In genomic region chr19:15114153-15114540, GRCh38 we compare ENCODE assay signal across 13 cellular contexts. TPM values are rescaled to one million over a fixed set of nuclear protein-coding genes. Genes with fewer than 3 reads are reported as not detected.
DNase-seq lines count a peak whose midpoint lies in the region; ATAC-seq and TF ChIP-seq lines count a peak whose summit lies in the region.
"Had no signal": no experiment of that assay in that cellular context is flagged by ENCODE, and none has a peak within 500 bp of the region (broad histone marks: within the 10 kb centered on the region; RNA-seq: fewer than 3 reads in every experiment).

No MANE protein-coding gene starts in this region.

- ATAC-seq in effector memory CD8-positive, alpha-beta T cell (replicated peaks): no peak
- ATAC-seq: activated CD4-positive, CD25-positive, alpha-beta regulatory T cell treated with anti-CD3 and anti-CD28 coated beads, Interleukin-2, amount 50 U/mL, for 24 hours; T-cell had no signal

- intact Hi-C loops in MCF 10A (cut with micrococcal nuclease): no loop called here
- intact Hi-C loops in breast epithelium (cut with DNase I; ENCODE audit: low total_unique reads): no loop called here
- intact Hi-C loops in testis (cut with DNase I; ENCODE audit: low total_unique reads): no loop called here

- H3K4me1 Mint-ChIP-seq in MCF 10A (ENCODE audit: insufficient read depth, unreplicated experiment): no peaks in the 10 kb centered on the region
- H3K4me1 Mint-ChIP-seq in effector memory CD8-positive, alpha-beta T cell (ENCODE audit: low read depth in 2 of 2): peaks cover 0 to 3% of the 10 kb centered on the region in 2 donors
- H3K4me1 Mint-ChIP-seq: T-cell had no signal

- no TSS peak for BruUV-seq in MCF 10A (replicated peaks; lab: Mats Ljungman, UMichigan)

- peaks cover 43% of the 10 kb centered on the region for H3K36me3 Mint-ChIP-seq in MCF 10A (ENCODE audit: insufficient read depth, unreplicated experiment)
- H3K36me3 Mint-ChIP-seq in effector memory CD8-positive, alpha-beta T cell (ENCODE audit: insufficient read depth): peaks cover 16% of the 10 kb centered on the region

- H3K4me3 ChIP-seq in breast epithelium: no peak overlapping the region
- no peak overlapping the region for H3K4me3 ChIP-seq in foreskin fibroblast (ENCODE audit: low read depth in 1 of 2, low read length in 2 of 2)
- peak overlapping the region; percentile 36 to 56 for H3K4me3 ChIP-seq in testis

- CTCF ChIA-PET in MCF 10A (lab: Yijun Ruan, JAX): interaction anchor here (0.6 kb wide), 1 partner anchor 13 kb away, joined by 3 read pairs; no protein-coding TSS in a partner anchor

- DNase-seq in MCF 10A (ENCODE audit: unreplicated experiment) (peak; percentile 36), breast epithelium (ENCODE audit: low spot score in 2 of 2) (no peak), amniotic epithelial cell (ENCODE audit: low read depth) (peak; percentile 55), foreskin fibroblast (peak; percentile 68 to 81), testis (no peak), SK-N-DZ (ENCODE audit: low spot score) (no peak), NCI-H2227 treated with DMSO at 0.1 percent for 48 hours (lab: John Stamatoyannopoulos, UW) (no peak)
- DNase-seq in effector memory CD8-positive, alpha-beta T cell: no peak
- DNase-seq: mammary epithelial cell, NCI-H1048, T-cell had no signal

- no peak overlapping the region for H3K4me3 Mint-ChIP-seq in MCF 10A (ENCODE audit: unreplicated experiment)
- H3K4me3 Mint-ChIP-seq in effector memory CD8-positive, alpha-beta T cell: no peak overlapping the region
- H3K4me3 Mint-ChIP-seq: T-cell had no signal

- TF ChIP-seq POLR2A in breast epithelium (IDR thresholded peaks at IDR 0.05) (no peak), testis (IDR thresholded peaks at IDR 0.05) (no peak)

- POLR2A ChIA-PET in MCF 10A (lab: Yijun Ruan, JAX): no interaction called here

- H3K27me3 Mint-ChIP-seq in MCF 10A (ENCODE audit: insufficient read depth, unreplicated experiment): no peaks in the 10 kb centered on the region
- peaks cover 0 to 2% of the 10 kb centered on the region in 2 donors for H3K27me3 Mint-ChIP-seq in effector memory CD8-positive, alpha-beta T cell
- H3K27me3 Mint-ChIP-seq: T-cell had no signal

- H3K27me3 ChIP-seq in breast epithelium: no peaks in the 10 kb centered on the region
- no peaks in the 10 kb centered on the region for H3K27me3 ChIP-seq in testis

- WGBS in testis, 2 donors: 52 to 56% methylated on average over 7 of the region's 7 CpGs

- H3K9me3 ChIP-seq in breast epithelium (no peaks in the 10 kb centered on the region), testis (no peaks in the 10 kb centered on the region)

- H3K36me3 ChIP-seq in breast epithelium (no peaks in the 10 kb centered on the region), testis (ENCODE audit: low read depth, missing control alignments) (no peaks in the 10 kb centered on the region)

- no peak overlapping the region for H3K27ac ChIP-seq in breast epithelium
- no peak overlapping the region for H3K27ac ChIP-seq in testis

- H3K9me3 Mint-ChIP-seq in MCF 10A (ENCODE audit: unreplicated experiment): no peaks in the 10 kb centered on the region
- H3K9me3 Mint-ChIP-seq in effector memory CD8-positive, alpha-beta T cell: no peaks in the 10 kb centered on the region
- H3K9me3 Mint-ChIP-seq: T-cell had no signal

- H3K4me1 ChIP-seq in breast epithelium: no peaks in the 10 kb centered on the region
- H3K4me1 ChIP-seq in testis: peaks cover 4% of the 10 kb centered on the region

- H3K27ac Mint-ChIP-seq in MCF 10A (ENCODE audit: low read depth, unreplicated experiment): no peak overlapping the region
- no peak overlapping the region for H3K27ac Mint-ChIP-seq in effector memory CD8-positive, alpha-beta T cell
- H3K27ac Mint-ChIP-seq: T-cell had no signal

- no peak for TF ChIP-seq CTCF in MCF 10A (IDR thresholded peaks at IDR 0.05; ENCODE audit: unreplicated experiment)
- no peak for TF ChIP-seq CTCF in breast epithelium (IDR thresholded peaks at IDR 0.05)
- TF ChIP-seq CTCF in foreskin fibroblast (IDR thresholded peaks at IDR 0.05; ENCODE audit: low read depth, low read length): no peak
- no peak for TF ChIP-seq CTCF in testis (IDR thresholded peaks at IDR 0.05)

RNA-seq across cellular contexts. Expression of gene SYDE1, which starts 6.9 kb away (rescaled TPM):
- 22.6 and 24.2 TPM in 2 replicates for total RNA-seq in MCF 10A (2022)
- total RNA-seq in breast epithelium: 10 to 100 TPM; 11.0 to 22.9 (median 14.9) TPM
- total RNA-seq in testis: 10 to 100 TPM in 1 of 2 donors, 1 to 10 TPM in 1; 6.7 to 12.3 TPM
- polyA plus RNA-seq in testis (ENCODE audit: insufficient read depth, low read depth, low replicate concordance): 9.3 TPM
- 3.1 and 4.5 TPM in 2 replicates for polyA plus RNA-seq in SK-N-DZ (2014; cell fraction: cytosol; rRNA removed)
- 5.5 and 6.8 TPM in 2 replicates for polyA plus RNA-seq in SK-N-DZ (2014; cell fraction: nucleus; rRNA removed)

RNA-seq across cellular contexts. Expression of gene OR1I1, which starts 32.1 kb away (rescaled TPM):
- total RNA-seq in MCF 10A (2022): not detected in 2 replicates
- not detected for total RNA-seq in breast epithelium
- total RNA-seq in testis: not detected
- not detected for polyA plus RNA-seq in testis (ENCODE audit: insufficient read depth, low read depth, low replicate concordance)
- not detected in 2 replicates for polyA plus RNA-seq in SK-N-DZ (2014; cell fraction: cytosol; rRNA removed)
- polyA plus RNA-seq in SK-N-DZ (2014; cell fraction: nucleus; rRNA removed): not detected in 2 replicates
- total RNA-seq: mammary epithelial cell, T-cell, temporal lobe had no signal
- polyA plus RNA-seq: mammary epithelial cell had no signal

Comparison
In these comparisons a context has a peak if more than half of its experiments do, and no peak if none do; other contexts are left out.
1. DNase-seq: peak in MCF 10A (single experiment), amniotic epithelial cell (single experiment) and foreskin fibroblast (2 of 2); none in breast epithelium (0 of 2), testis (single experiment), effector memory CD8-positive, alpha-beta T cell (0 of 3), SK-N-DZ (single experiment) and NCI-H2227 treated with DMSO at 0.1 percent for 48 hours (single experiment).
2. H3K4me3 ChIP-seq: peak in testis (2 of 2); none in breast epithelium (0 of 3) and foreskin fibroblast (0 of 2).